Comparison of ENCODE assay signal across 9 cellular contexts in genomic region chr10:103894454-103894853, GRCh38. TPM values are rescaled to one million over a fixed set of nuclear protein-coding genes. Genes with fewer than 3 reads are reported as not detected.
DNase-seq lines count a peak whose midpoint lies in the region; ATAC-seq and TF ChIP-seq lines count a peak whose summit lies in the region.
"Had no signal": no experiment of that assay in that cellular context is flagged by ENCODE, and none has a peak within 500 bp of the region (broad histone marks: within the 10 kb centered on the region; RNA-seq: fewer than 3 reads in every experiment).

No MANE protein-coding gene starts in this region.

- H3K27ac ChIP-seq in ascending aorta (peak overlapping the region; percentile 58 to 61), right cardiac atrium (ENCODE audit: low read length) (peak overlapping the region; percentile 61), stomach smooth muscle (ENCODE audit: low read length) (peak overlapping the region; percentile 31)

- no peak for TF ChIP-seq CTCF in ascending aorta (IDR thresholded peaks at IDR 0.05)

- peak; percentile 59 to 77 for ATAC-seq in right cardiac atrium
- ATAC-seq in HG02798 (IDR thresholded peaks at IDR 0.05; ENCODE audit: poor library complexity, unreplicated experiment): no peak
- ATAC-seq in HG03159 (IDR thresholded peaks at IDR 0.05; ENCODE audit: unreplicated experiment): no peak

- H3K4me3 ChIP-seq in ascending aorta: no peak overlapping the region
- no peak overlapping the region for H3K4me3 ChIP-seq in right cardiac atrium (ENCODE audit: low read length)
- no peak overlapping the region for H3K4me3 ChIP-seq in stomach smooth muscle (ENCODE audit: low read length in 2 of 2)

- no peaks in the 10 kb centered on the region for H3K9me3 ChIP-seq in ascending aorta
- H3K9me3 ChIP-seq in right cardiac atrium (ENCODE audit: control insufficient read depth, low read length): no peaks in the 10 kb centered on the region
- H3K9me3 ChIP-seq in stomach smooth muscle (ENCODE audit: control insufficient read depth in 2 of 2, low read length in 2 of 2): no peaks in the 10 kb centered on the region

- no peaks in the 10 kb centered on the region for H3K27me3 ChIP-seq in ascending aorta
- H3K27me3 ChIP-seq in right cardiac atrium (ENCODE audit: control insufficient read depth, insufficient read depth): no peaks in the 10 kb centered on the region
- H3K27me3 ChIP-seq in stomach smooth muscle (ENCODE audit: control insufficient read depth in 1 of 2, insufficient read depth in 2 of 2, low read length in 2 of 2): no peaks in the 10 kb centered on the region

- H3K4me1 ChIP-seq in ascending aorta (peaks cover 4 to 9% of the 10 kb centered on the region in 2 donors), right cardiac atrium (ENCODE audit: control insufficient read depth, insufficient read depth, low read length) (peaks cover 6% of the 10 kb centered on the region), stomach smooth muscle (ENCODE audit: control insufficient read depth, insufficient read depth, low read length) (peaks cover 22% of the 10 kb centered on the region)

- H3K36me3 ChIP-seq in ascending aorta (peaks cover 33 to 65% of the 10 kb centered on the region in 2 donors), stomach smooth muscle (ENCODE audit: control insufficient read depth in 2 of 2, insufficient read depth in 2 of 2, low read length in 2 of 2) (peaks cover 24 to 41% of the 10 kb centered on the region in 2 donors)

- 30% methylated on average over 4 of the region's 4 CpGs for WGBS in right cardiac atrium

- peak; percentile 20 for DNase-seq in NCI-H1092 treated with DMSO at 0.1 percent for 48 hours (lab: John Stamatoyannopoulos, UW)
- DNase-seq in NCI-H1092 (lab: John Stamatoyannopoulos, UW): no peak
- DNase-seq in ascending aorta (ENCODE audit: low spot score in 2 of 2): peak in 1 of 2 donors; percentile 48
- DNase-seq in right cardiac atrium: no peak
- DNase-seq in islet precursor cell: no peak
- DNase-seq: stimulated activated CD4-positive, alpha-beta T cell treated with anti-CD3 and anti-CD28 coated beads, Interleukin-1b, Interleukin-23, amount 100 ng/mL, for 48 hours had no signal

- intact Hi-C loops in ascending aorta (cut with DNase I): no loop called here
- intact Hi-C loops in right cardiac atrium (cut with DNase I): loop anchor here in 2 of 4 donors (10.0 kb wide), 2 partner anchors 70 to 310 kb away; partner anchors contain the start of gene SLK (in 1 of the 2)

- peak overlapping the region; percentile 6 to 23 for H3K9ac ChIP-seq in stomach smooth muscle (ENCODE audit: low read length in 2 of 2)

RNA-seq across cellular contexts. Expression of gene STN1, which starts 23.5 kb away (rescaled TPM):
- total RNA-seq in ascending aorta: 24.5 TPM
- total RNA-seq in right cardiac atrium: 10 to 100 TPM; 24.3 to 26.8 (median 25.1) TPM
- 26.8 TPM for polyA plus RNA-seq in right cardiac atrium

RNA-seq across cellular contexts. Expression of gene SH3PXD2A, which starts 39.1 kb away (rescaled TPM):
- total RNA-seq in ascending aorta (50.0 TPM), right cardiac atrium (10 to 100 TPM; 30.2 to 31.7 (median 31.0) TPM)
- polyA plus RNA-seq in right cardiac atrium: 13.5 TPM

Comparison
In these comparisons a context has a peak if more than half of its experiments do, and no peak if none do; other contexts are left out.
1. ATAC-seq: peak in right cardiac atrium (2 of 2); none in HG02798 (single experiment) and HG03159 (single experiment).
2. Peak in every context shown above with its lines, with median percentiles within 50 percentile points of each other: H3K27ac ChIP-seq.